In the genomic region with DNA sequence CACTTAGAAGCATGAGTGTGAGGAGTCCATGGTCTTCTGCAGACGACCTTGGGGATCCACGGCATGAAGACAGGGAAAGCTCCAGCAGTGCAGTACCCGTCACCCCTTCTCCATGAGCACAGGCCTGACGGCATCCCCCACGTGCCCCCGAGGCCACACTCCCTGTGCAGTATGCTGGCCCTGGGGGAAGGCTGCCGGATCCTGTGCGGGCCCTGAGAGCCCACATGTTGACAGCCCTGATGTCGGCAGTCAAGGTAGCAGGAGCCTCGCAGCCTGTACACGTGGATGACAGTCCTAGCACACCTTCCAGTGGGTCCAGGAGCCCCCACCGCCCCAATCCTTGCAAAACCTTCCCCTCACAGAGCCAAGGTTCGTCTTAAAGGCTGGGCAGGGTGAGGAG, we compare ENCODE assay signal across 31 cellular contexts.
"Had no signal": no experiment of that assay in that cellular context is flagged by ENCODE, and none has a peak within 500 bp of the region (broad histone marks: within the 10 kb centered on the region; RNA-seq: fewer than 3 reads in every experiment).

No MANE protein-coding gene starts in this region.

- H3K27ac ChIP-seq: Peyer's patch, SJSA1 had no signal

- FAIRE-seq: TTC549 had no signal

- H3K4me3 ChIP-seq: Peyer's patch, SJSA1 had no signal

- H3K4me2 ChIP-seq: SK-N-SH had no signal

- H3K9me3 ChIP-seq: SJSA1, SK-N-SH had no signal

- H3K27me3 ChIP-seq: Peyer's patch, SJSA1 had no signal

- H3K9ac ChIP-seq: SK-N-SH had no signal

- H3K36me3 ChIP-seq: Peyer's patch, SJSA1 had no signal

- DNase-seq: activated CD4-positive, alpha-beta T cell treated with anti-CD3 and anti-CD28 coated beads, Interleukin-2, amount 10 ng/mL, durations not matched to agents 24 days and 14 days; activated CD4-positive, alpha-beta T cell treated with anti-CD3 and anti-CD28 coated beads, Interleukin-2, amount 50 U/mL, for 4 hours; activated CD8-positive, alpha-beta T cell treated with anti-CD3 and anti-CD28 coated beads for 36 hours; activated effector memory CD4-positive, alpha-beta T cell treated with anti-CD3 and anti-CD28 coated beads, Interleukin-2, amount 50 U/mL, for 16 hours; activated naive CD4-positive, alpha-beta T cell; activated naive CD4-positive, alpha-beta T cell treated with anti-CD3 and anti-CD28 coated beads, Interleukin-2, amount 50 U/mL, for 16 hours; activated naive CD8-positive, alpha-beta T cell treated with anti-CD3 and anti-CD28 coated beads for 36 hours; activated T-cell treated with anti-CD3 and anti-CD28 coated beads, Interleukin-2, amount 50 U/mL, for 1 hour; activated T-cell treated with anti-CD3 and anti-CD28 coated beads, Interleukin-2, amount 50 U/mL, for 72 hours; amniotic stem cell; Kasumi-1; KG1; MM.1S; MV-4-11; NCI-H1092; NCI-H1436 treated with DMSO at 0.1 percent for 48 hours; NCI-H187; NCI-H2029 treated with DMSO at 0.1 percent for 48 hours; NCI-H2107; NCI-H2171; NCI-H510A; NCI-H526; NCI-H748 treated with DMSO at 0.1 percent for 48 hours; NK-92 treated with Interleukin-12 subunit alpha and Interleukin-12 subunit beta, amount 100 ng/mL, for 24 hours; PC-3; Peyer's patch; RPMI8226; SHP77 treated with DMSO at 0.1 percent for 48 hours; SK-N-SH had no signal
